Comparison of ENCODE assay signal across 11 cellular contexts in genomic region chr1:25744636-25745425, GRCh38. TPM values are rescaled to one million over a fixed set of nuclear protein-coding genes. Genes with fewer than 3 reads are reported as not detected.
DNase-seq lines count a peak whose midpoint lies in the region; ATAC-seq, FAIRE-seq and TF ChIP-seq lines count a peak whose summit lies in the region.
"Had no signal": no experiment of that assay in that cellular context is flagged by ENCODE, and none has a peak within 500 bp of the region (broad histone marks: within the 10 kb centered on the region; RNA-seq: fewer than 3 reads in every experiment).

No MANE protein-coding gene starts in this region.

- no peak overlapping the region for H3K23ac ChIP-seq in mesenchymal stem cell (ENCODE audit: low read length in 2 of 2)

- TF ChIP-seq CTCF in K562 (IDR thresholded peaks at IDR 0.05 in 2 of 3, conservative IDR thresholded peaks at IDR 0.05 in 1 of 3; ENCODE audit: insufficient read depth in 2 of 3, low read depth in 1 of 3, low read length in 3 of 3): no peak

- no peak overlapping the region for H4K91ac ChIP-seq in mesenchymal stem cell (ENCODE audit: low read length)

- no peak overlapping the region for H2BK12ac ChIP-seq in mesenchymal stem cell (ENCODE audit: low read length in 2 of 2)

- H3K9ac ChIP-seq in K562 (ENCODE audit: insufficient read depth in 1 of 2, low read depth in 2 of 2, low read length in 2 of 2): no peak overlapping the region
- peak overlapping the region; percentile 88 for H3K9ac ChIP-seq in mesenchymal stem cell (ENCODE audit: low read length)

- no peak for FAIRE-seq in K562 (lab: Jason Lieb, UNC)
- FAIRE-seq: A204.1, TTC549 had no signal

- peaks cover 33% of the 10 kb centered on the region for H4K20me1 ChIP-seq in K562 (replicated peaks; ENCODE audit: control insufficient read depth, insufficient read depth, low read length)

- peak overlapping the region in 1 of 2 experiments; percentile 33 for H3K18ac ChIP-seq in mesenchymal stem cell (ENCODE audit: low read depth in 1 of 2, low read length in 2 of 2)

- CTCF ChIA-PET in K562 (lab: Yijun Ruan, JAX; ENCODE audit: low intra/inter-chr PET ratio): no interaction called here

- no peak overlapping the region for H4K8ac ChIP-seq in mesenchymal stem cell (ENCODE audit: low read length)

- H2BK5ac ChIP-seq in mesenchymal stem cell (ENCODE audit: low read depth, low read length, poor library complexity, severe bottlenecking): no peak overlapping the region

- H3K27me3 ChIP-seq in K562 (ENCODE audit: control insufficient read depth in 2 of 2, insufficient read depth in 2 of 2, low read length in 2 of 2): peaks cover 79 to 96% of the 10 kb centered on the region in 2 experiments
- H3K27me3 ChIP-seq in mesenchymal stem cell (ENCODE audit: control insufficient read depth in 1 of 2, insufficient read depth in 1 of 2, low read length in 2 of 2): peaks cover 0 to 58% of the 10 kb centered on the region in 2 experiments

- H2AFZ ChIP-seq in K562 (ENCODE audit: low read depth, low read length): no peak overlapping the region
- no peak overlapping the region for H2AFZ ChIP-seq in mesenchymal stem cell (ENCODE audit: low read depth, low read length)

- in situ Hi-C loops in K562 (cut with MboI): loop anchor here (5.0 kb wide), 1 partner anchor 47 kb away; no protein-coding TSS in a partner anchor

- H3K4me2 ChIP-seq in K562 (ENCODE audit: insufficient read depth, low read length) (no peak overlapping the region), mesenchymal stem cell (ENCODE audit: low read length, poor library complexity, severe bottlenecking) (no peak overlapping the region)

- no peaks in the 10 kb centered on the region for H3K9me3 ChIP-seq in K562 (replicated peaks; ENCODE audit: control insufficient read depth, insufficient read depth, low read depth, low read length)
- H3K9me3 ChIP-seq in mesenchymal stem cell (ENCODE audit: control insufficient read depth, low read length): no peaks in the 10 kb centered on the region

- H3K14ac ChIP-seq in mesenchymal stem cell (ENCODE audit: low read length in 2 of 2): no peak overlapping the region

- TF ChIP-seq RAD21 in K562 (CRISPR knock-in tag; conservative IDR thresholded peaks at IDR 0.05 in 1 of 2, IDR thresholded peaks at IDR 0.05 in 1 of 2): no peak

- H3K79me1 ChIP-seq in mesenchymal stem cell (replicated peaks; ENCODE audit: low read length, poor library complexity, severe bottlenecking): no peaks in the 10 kb centered on the region

- H3K4me3 ChIP-seq in K562 (no peak overlapping the region), mesenchymal stem cell (ENCODE audit: insufficient read depth in 1 of 2, low read depth in 1 of 2, low read length in 2 of 2) (peak overlapping the region in 1 of 2 experiments; percentile 16)

- H3K36me3 ChIP-seq in K562 (ENCODE audit: control insufficient read depth, insufficient read depth, low read length): no peaks in the 10 kb centered on the region
- peaks cover 0 to 6% of the 10 kb centered on the region in 2 experiments for H3K36me3 ChIP-seq in mesenchymal stem cell (ENCODE audit: control insufficient read depth in 1 of 2, insufficient read depth in 2 of 2, low read depth in 1 of 2, low read length in 2 of 2)

- intact Hi-C loops in K562 (cut with micrococcal nuclease): loop anchor here (10.0 kb wide), 1 partner anchor 50 kb away; no protein-coding TSS in a partner anchor

- H3K79me2 ChIP-seq in K562 (ENCODE audit: control insufficient read depth, insufficient read depth, low read length): no peaks in the 10 kb centered on the region

- H3K27ac ChIP-seq in K562 (ENCODE audit: extremely low read depth, low read depth, low read length) (no peak overlapping the region), mesenchymal stem cell (ENCODE audit: low read length, poor library complexity, severe bottlenecking) (no peak overlapping the region), temporal lobe (ENCODE audit: low read depth, low read length) (peak overlapping the region; percentile 19)

- peak overlapping the region; percentile 75 for H2BK15ac ChIP-seq in mesenchymal stem cell (ENCODE audit: low read depth, poor library complexity, severe bottlenecking)

- no peak overlapping the region for H2AK5ac ChIP-seq in mesenchymal stem cell (ENCODE audit: low read length, severe bottlenecking)

- TF ChIP-seq EP300 in K562 (IDR thresholded peaks at IDR 0.05; ENCODE audit: low read length): no peak

- peak; percentile 8 for DNase-seq in NCI-H1105 treated with DMSO at 0.1 percent for 48 hours (lab: John Stamatoyannopoulos, UW)
- DNase-seq in NCI-H1105 (lab: John Stamatoyannopoulos, UW): no peak
- DNase-seq in K562 (ENCODE audit: extremely low read depth in 1 of 4, low spot score in 3 of 4): no peak
- DNase-seq in mesenchymal stem cell: no peak
- DNase-seq in T1000 (lab: John Stamatoyannopoulos, UW): no peak
- DNase-seq in GM03348 (ENCODE audit: low spot score): no peak
- DNase-seq in inferior parietal cortex (ENCODE audit: extremely low spot score): no peak
- DNase-seq: NCI-H1048 had no signal

- peaks cover 6% of the 10 kb centered on the region for H3K9me1 ChIP-seq in K562 (ENCODE audit: control insufficient read depth, insufficient read depth, low read length)

- peak; percentile 14; the same call in 1 of the 3 replicates for ATAC-seq in K562

- H2BK120ac ChIP-seq in mesenchymal stem cell (ENCODE audit: low read depth, low read length): no peak overlapping the region

- POLR2A ChIA-PET in K562 (lab: Yijun Ruan, JAX): interaction anchor here (0.7 to 2.0 kb wide), 2 partner anchors 13 to 243 kb away, joined by 3 to 10 read pairs; no protein-coding TSS in a partner anchor

- H3K4ac ChIP-seq in mesenchymal stem cell (ENCODE audit: low read depth in 1 of 2, low read length in 2 of 2): no peak overlapping the region

- WGBS in K562 (ENCODE audit: insufficient coverage, low coverage, missing lambda C conversion rate): 21% methylated on average over 8 of the region's 8 CpGs
- WGBS in mesenchymal stem cell: 90% methylated on average over 7 of the region's 8 CpGs

- H3K4me1 ChIP-seq in K562 (replicated peaks in 1 of 2; ENCODE audit: control insufficient read depth in 2 of 2, insufficient read depth in 2 of 2, low read length in 2 of 2) (peaks cover 0 to 6% of the 10 kb centered on the region in 2 experiments; a peak in 1 of 5 replicates), mesenchymal stem cell (ENCODE audit: control insufficient read depth, insufficient read depth, low read depth, low read length) (peaks cover 9% of the 10 kb centered on the region)

- BruUV-seq in K562 (replicated peaks; lab: Mats Ljungman, UMichigan): no TSS peak

- TF ChIP-seq POLR2A in K562 (conservative IDR thresholded peaks at IDR 0.05): no peak

TF ChIP-seq in K562, 482 proteins besides CTCF, POLR2A, EP300 and RAD21 (continues in another document):
- TF ChIP-seq RAD51 (IDR thresholded peaks at IDR 0.05; ENCODE audit: borderline replicate concordance, low read depth) (no peak), RB1 (IDR thresholded peaks at IDR 0.05; ENCODE audit: low read depth) (no peak), POU5F1 (IDR thresholded peaks at IDR 0.05; ENCODE audit: borderline replicate concordance, low read depth, low read length, partially characterized antibody) (no peak), TCF7 (IDR thresholded peaks at IDR 0.05; ENCODE audit: borderline replicate concordance) (no peak), LCOR (CRISPR knock-in tag; IDR thresholded peaks at IDR 0.05) (no peak)
- TF ChIP-seq, protein P1, sequence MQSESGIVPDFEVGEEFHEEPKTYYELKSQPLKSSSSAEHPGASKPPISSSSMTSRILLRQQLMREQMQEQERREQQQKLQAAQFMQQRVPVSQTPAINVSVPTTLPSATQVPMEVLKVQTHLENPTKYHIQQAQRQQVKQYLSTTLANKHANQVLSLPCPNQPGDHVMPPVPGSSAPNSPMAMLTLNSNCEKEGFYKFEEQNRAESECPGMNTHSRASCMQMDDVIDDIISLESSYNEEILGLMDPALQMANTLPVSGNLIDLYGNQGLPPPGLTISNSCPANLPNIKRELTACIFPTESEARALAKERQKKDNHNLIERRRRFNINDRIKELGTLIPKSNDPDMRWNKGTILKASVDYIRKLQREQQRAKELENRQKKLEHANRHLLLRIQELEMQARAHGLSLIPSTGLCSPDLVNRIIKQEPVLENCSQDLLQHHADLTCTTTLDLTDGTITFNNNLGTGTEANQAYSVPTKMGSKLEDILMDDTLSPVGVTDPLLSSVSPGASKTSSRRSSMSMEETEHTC (IDR thresholded peaks at IDR 0.05): no peak
- TF ChIP-seq, protein P2, sequence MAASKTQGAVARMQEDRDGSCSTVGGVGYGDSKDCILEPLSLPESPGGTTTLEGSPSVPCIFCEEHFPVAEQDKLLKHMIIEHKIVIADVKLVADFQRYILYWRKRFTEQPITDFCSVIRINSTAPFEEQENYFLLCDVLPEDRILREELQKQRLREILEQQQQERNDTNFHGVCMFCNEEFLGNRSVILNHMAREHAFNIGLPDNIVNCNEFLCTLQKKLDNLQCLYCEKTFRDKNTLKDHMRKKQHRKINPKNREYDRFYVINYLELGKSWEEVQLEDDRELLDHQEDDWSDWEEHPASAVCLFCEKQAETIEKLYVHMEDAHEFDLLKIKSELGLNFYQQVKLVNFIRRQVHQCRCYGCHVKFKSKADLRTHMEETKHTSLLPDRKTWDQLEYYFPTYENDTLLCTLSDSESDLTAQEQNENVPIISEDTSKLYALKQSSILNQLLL (CRISPR knock-in tag; IDR thresholded peaks at IDR 0.05; ENCODE audit: borderline replicate concordance): no peak

RNA-seq across cellular contexts. Expression of gene SELENON, which starts 55.2 kb away (rescaled TPM):
- total RNA-seq in K562 (2011; cell fraction: chromatin; rRNA removed; ENCODE audit: low replicate concordance): 10.6 and 27.1 TPM in 2 replicates
- 20.8 and 22.0 TPM in 2 replicates for total RNA-seq in K562 (2011; cell fraction: nucleolus; rRNA removed)
- total RNA-seq in K562 (2011; cell fraction: nucleoplasm; rRNA removed): 23.3 and 31.8 TPM in 2 replicates
- total RNA-seq in K562 (2014; rRNA removed) (6.1 and 10.0 TPM in 2 replicates), K562 (2014; rRNA removed; fragmentation: Illumina TruSeq; extraction: Trizol) (5.1 and 6.8 TPM in 2 replicates), K562 (2015; rRNA removed; fragmentation: Illumina TruSeq; extraction: Trizol) (7.0 and 7.4 TPM in 2 replicates), K562 (2021) (21.2 and 24.4 TPM in 2 replicates), temporal lobe (16.5 TPM)
- polyA plus RNA-seq in K562 (2011; rRNA removed) (7.1 and 7.2 TPM in 2 replicates), K562 (2014; fragmentation: Illumina TruSeq; extraction: Trizol) (26.7 and 28.9 TPM in 2 replicates), K562 (2014; fragmentation: Nextera tagmentation; extraction: Ambion mirVana) (1 to 10 TPM in 1 of 2 experiments, under 1 TPM in 1; 0.43 to 1.5 TPM), K562 (2014; rRNA removed) (12.5 and 12.6 TPM in 2 replicates)
- polyA plus RNA-seq in K562 (2011; cell fraction: cytosol; rRNA removed): 12.7 and 12.8 TPM in 2 replicates
- 13.8 and 19.5 TPM in 2 replicates for polyA plus RNA-seq in K562 (2011; cell fraction: nucleus; rRNA removed)
- polyA plus RNA-seq in K562 (2012): 17.5 and 37.6 TPM in 2 replicates
- 3.7 and 4.2 TPM in 2 replicates for polyA minus RNA-seq in K562 (2011; rRNA and poly(A)+ RNA removed)
- 12.5 and 15.8 TPM in 2 replicates for polyA minus RNA-seq in K562 (2011; cell fraction: cytosol; rRNA and poly(A)+ RNA removed)
- polyA minus RNA-seq in K562 (2011; cell fraction: nucleus; rRNA and poly(A)+ RNA removed): 2.4 and 3.6 TPM in 2 replicates
- polyA plus RNA-seq in mesenchymal stem cell (2013, experiment 1 of 2): 115 TPM
- polyA plus RNA-seq in mesenchymal stem cell (2013, experiment 2 of 2): 113 TPM
